8 cellular contexts compared by ENCODE assay signal in the genomic region with DNA sequence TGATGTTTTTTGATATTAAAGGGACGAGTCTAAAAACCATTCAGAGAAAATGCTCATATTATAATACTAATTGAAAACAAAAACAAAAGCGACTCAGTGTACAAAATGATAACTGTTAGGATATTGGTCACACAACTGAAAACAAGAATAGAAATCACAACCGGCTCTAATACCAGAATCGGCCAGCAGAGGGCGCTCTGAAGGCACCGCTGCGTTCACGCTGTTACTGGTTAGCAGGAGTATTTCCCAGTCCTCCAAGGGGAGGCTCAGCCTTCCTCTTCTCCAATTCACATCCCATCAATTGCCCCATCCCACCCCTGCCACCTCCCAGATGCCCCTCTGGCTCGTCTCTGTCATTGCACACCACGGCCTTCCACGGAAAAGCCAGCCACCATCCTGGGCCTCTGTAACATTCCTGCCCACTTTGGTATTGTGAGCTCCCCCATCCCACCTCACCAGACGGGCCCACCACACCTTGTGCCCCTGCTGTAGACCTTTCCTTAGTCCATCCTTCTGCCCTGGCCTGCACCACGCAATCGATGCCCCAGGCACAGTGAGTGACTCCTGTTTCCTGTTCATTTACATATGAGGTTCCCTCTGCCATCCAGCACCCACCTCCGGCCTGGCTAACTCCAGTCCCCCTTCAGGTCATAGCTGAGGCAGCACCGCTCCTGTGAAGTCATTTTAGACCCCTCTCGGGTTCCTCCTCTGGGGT. TPM values are rescaled to one million over a fixed set of nuclear protein-coding genes. Genes with fewer than 3 reads are reported as not detected.
DNase-seq lines count a peak whose midpoint lies in the region; ATAC-seq and TF ChIP-seq lines count a peak whose summit lies in the region.

No MANE protein-coding gene starts in this region.

- peak; percentile 97 for TF ChIP-seq CTCF in nephron progenitor cell (IDR thresholded peaks at IDR 0.05)

- H3K4me1 Mint-ChIP-seq in activated T-cell treated with anti-CD3 and anti-CD28 coated beads, Interleukin-2, amount 50 U/mL, for 4 hours (ENCODE audit: low read depth): peaks cover 6% of the 10 kb centered on the region
- H3K4me1 Mint-ChIP-seq in nephron progenitor cell: peaks cover 30% of the 10 kb centered on the region

- H3K9me3 Mint-ChIP-seq in activated T-cell treated with anti-CD3 and anti-CD28 coated beads, Interleukin-2, amount 50 U/mL, for 4 hours: peaks cover 4% of the 10 kb centered on the region
- peaks cover 7% of the 10 kb centered on the region for H3K9me3 Mint-ChIP-seq in nephron progenitor cell

- no peaks in the 10 kb centered on the region for H3K27me3 Mint-ChIP-seq in activated T-cell treated with anti-CD3 and anti-CD28 coated beads, Interleukin-2, amount 50 U/mL, for 4 hours (ENCODE audit: low read depth)
- H3K27me3 Mint-ChIP-seq in nephron progenitor cell (ENCODE audit: low read depth, poor library complexity): peaks cover 10% of the 10 kb centered on the region

- TF ChIP-seq POLR2A in GM18505 (IDR thresholded peaks at IDR 0.05; ENCODE audit: borderline replicate concordance, extremely low read depth, insufficient read depth, insufficient read length): no peak

- no peaks in the 10 kb centered on the region for H3K36me3 Mint-ChIP-seq in activated T-cell treated with anti-CD3 and anti-CD28 coated beads, Interleukin-2, amount 50 U/mL, for 4 hours (ENCODE audit: insufficient read depth)
- H3K36me3 Mint-ChIP-seq in nephron progenitor cell (ENCODE audit: low read depth): no peaks in the 10 kb centered on the region

- H3K4me3 Mint-ChIP-seq in activated T-cell treated with anti-CD3 and anti-CD28 coated beads, Interleukin-2, amount 50 U/mL, for 4 hours: no peak overlapping the region
- H3K4me3 Mint-ChIP-seq in nephron progenitor cell: no peak overlapping the region

- DNase-seq in Daoy (ENCODE audit: low read depth) (peak; percentile 54), OCI-M2 (lab: John Stamatoyannopoulos, UW; ENCODE audit: unreplicated experiment) (peak; percentile 47), fibroblast of gingiva (ENCODE audit: low read depth) (peak; percentile 66), nephron progenitor cell (peak; percentile 88)
- peak; percentile 72 for DNase-seq in activated T-cell treated with anti-CD3 and anti-CD28 coated beads, Interleukin-2, amount 50 U/mL, for 4 hours
- peak; percentile 82 for DNase-seq in stimulated activated naive CD8-positive, alpha-beta T cell treated with anti-CD3 and anti-CD28 coated beads, Interleukin-15, Interleukin-2, amounts not matched to agents 100 U/mL and 50 U/mL, for 24 hours

- ATAC-seq in HG02973 (IDR thresholded peaks at IDR 0.05; ENCODE audit: unreplicated experiment) (peak; percentile 48), GM18505 (IDR thresholded peaks at IDR 0.05; ENCODE audit: unreplicated experiment) (no peak)
- ATAC-seq in activated T-cell treated with anti-CD3 and anti-CD28 coated beads, Interleukin-2, amount 50 U/mL, for 4 hours: peak; percentile 50 to 61
- ATAC-seq in stimulated activated naive CD8-positive, alpha-beta T cell treated with anti-CD3 and anti-CD28 coated beads, Interleukin-15, Interleukin-2, amounts not matched to agents 100 U/mL and 50 U/mL, for 24 hours: peak; percentile 50

- no peak overlapping the region for H3K27ac Mint-ChIP-seq in nephron progenitor cell

RNA-seq across cellular contexts. Expression of gene FAM107A, which starts 8.5 kb away (rescaled TPM):
- 0.11 TPM in 1 of 2 replicates, not detected in the other for total RNA-seq in Daoy (2014; rRNA removed; shearing (Covaris generic))
- total RNA-seq in activated T-cell treated with anti-CD3 and anti-CD28 coated beads, Interleukin-2, amount 50 U/mL, for 4 hours: not detected

RNA-seq across cellular contexts. Expression of gene ACOX2, which starts 31.7 kb away (rescaled TPM):
- 0.11 and 4.2 TPM in 2 replicates for total RNA-seq in Daoy (2014; rRNA removed; shearing (Covaris generic))
- total RNA-seq in activated T-cell treated with anti-CD3 and anti-CD28 coated beads, Interleukin-2, amount 50 U/mL, for 4 hours: not detected
